In genomic region chr20:32543570-32544259, GRCh38 we compare ENCODE assay signal across 1 cellular context.
TF ChIP-seq lines count a peak whose summit lies in the region.

No MANE protein-coding gene starts in this region.

TF ChIP-seq in WTC11, 78 proteins besides CTCF, POLR2A, EP300 and RAD21 (continued from another document):
- TF ChIP-seq ARID4B (CRISPR knock-in tag; IDR thresholded peaks at IDR 0.05; ENCODE audit: borderline replicate concordance) (no peak), E2F1 (CRISPR knock-in tag; IDR thresholded peaks at IDR 0.05) (no peak), MYBL2 (CRISPR knock-in tag; IDR thresholded peaks at IDR 0.05) (no peak), E2F5 (CRISPR knock-in tag; IDR thresholded peaks at IDR 0.05) (no peak)
